10 cellular contexts compared by ENCODE assay signal in the genomic region with DNA sequence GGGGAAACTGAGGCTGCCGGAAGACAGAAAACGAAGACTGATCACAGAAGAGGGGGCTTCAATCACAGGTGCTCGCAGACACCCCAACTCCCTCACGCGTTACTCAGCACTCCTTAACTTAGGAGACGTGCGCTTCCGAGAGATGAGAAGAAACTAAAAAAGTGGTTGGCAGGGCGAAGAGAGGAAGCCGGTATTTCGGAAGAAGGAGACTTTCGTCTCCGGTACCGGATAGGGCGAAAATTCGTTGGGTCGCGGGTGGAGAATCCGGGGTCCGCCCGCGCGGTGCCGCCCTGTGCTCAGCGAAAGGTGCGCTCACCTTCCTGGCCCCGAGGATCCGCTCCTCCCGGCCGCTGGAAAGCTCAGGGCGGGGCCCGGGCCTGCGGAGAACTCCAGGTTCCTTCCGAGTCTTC. TPM values are rescaled to one million over a fixed set of nuclear protein-coding genes. Genes with fewer than 3 reads are reported as not detected.
DNase-seq lines count a peak whose midpoint lies in the region; ATAC-seq and TF ChIP-seq lines count a peak whose summit lies in the region.
"Had no signal": no experiment of that assay in that cellular context is flagged by ENCODE, and none has a peak within 500 bp of the region (broad histone marks: within the 10 kb centered on the region; RNA-seq: fewer than 3 reads in every experiment).

No MANE protein-coding gene starts in this region.

- H3K4me1 ChIP-seq in BLaER1 treated with 17β-estradiol and CSF1 and Interleukin-3, amounts not matched to agents 10 nM and 100 nM: peaks cover 24 to 43% (median 28%) of the 10 kb centered on the region in 10 experiments
- peaks cover 8% of the 10 kb centered on the region for H3K4me1 ChIP-seq in OCI-LY1 (ENCODE audit: insufficient read depth, low read length, severe bottlenecking)
- H3K4me1 ChIP-seq in endodermal cell (ENCODE audit: control insufficient read depth, insufficient read depth, low read length): peaks cover 3% of the 10 kb centered on the region

- H3K4me3 ChIP-seq in BLaER1 treated with 17β-estradiol and CSF1 and Interleukin-3, amounts not matched to agents 10 nM and 100 nM: peak overlapping the region; percentile 51 to 69 (median 58)
- H3K4me3 ChIP-seq in OCI-LY1 (ENCODE audit: low read depth, low read length, poor library complexity, severe bottlenecking) (peak overlapping the region; percentile 47), endodermal cell (ENCODE audit: low read length) (peak overlapping the region; percentile 35)

- H3F3A ChIP-seq in OCI-LY1 (ENCODE audit: insufficient read depth, low read length): no peaks in the 10 kb centered on the region

- H3K27me3 Mint-ChIP-seq in endodermal cell (ENCODE audit: insufficient read depth) (peaks cover 92% of the 10 kb centered on the region), neural crest cell (ENCODE audit: low read depth) (peaks cover 80% of the 10 kb centered on the region)

- H3K9me3 ChIP-seq in BLaER1 treated with 17β-estradiol and CSF1 and Interleukin-3, amounts not matched to agents 10 nM and 100 nM (replicated peaks in 1 of 11): peaks cover 0 to 22% (median 8%) of the 10 kb centered on the region in 11 experiments; a peak in 10 of 22 replicates
- H3K9me3 ChIP-seq in OCI-LY1 (ENCODE audit: low read length) (no peaks in the 10 kb centered on the region), endodermal cell (ENCODE audit: control insufficient read depth, low read length) (no peaks in the 10 kb centered on the region)

- ATAC-seq in HG03342 (IDR thresholded peaks at IDR 0.05; ENCODE audit: unreplicated experiment) (no peak), HG03442 (IDR thresholded peaks at IDR 0.05; ENCODE audit: unreplicated experiment) (no peak)

- H3K27ac Mint-ChIP-seq in endodermal cell (no peak overlapping the region), neural crest cell (ENCODE audit: unreplicated experiment) (no peak overlapping the region)

- 3 to 5% methylated on average over 16 to 34 of the region's 34 CpGs for WGBS in endodermal cell (ENCODE audit: insufficient coverage in 1 of 2, insufficient read length in 1 of 2), 2 experiments

- peak overlapping the region; percentile 90 to 100 (median 93) for H3K4me2 ChIP-seq in BLaER1 treated with 17β-estradiol and CSF1 and Interleukin-3, amounts not matched to agents 10 nM and 100 nM
- H3K4me2 ChIP-seq in OCI-LY1 (ENCODE audit: low read length): peak overlapping the region; percentile 40; the same call in 1 of the 2 replicates

- H2AFZ ChIP-seq in OCI-LY1 (ENCODE audit: low read length): no peak overlapping the region

- peaks cover 0 to 90% (median 54%) of the 10 kb centered on the region in 11 experiments; a peak in 19 of 22 replicates for H4K20me1 ChIP-seq in BLaER1 treated with 17β-estradiol and CSF1 and Interleukin-3, amounts not matched to agents 10 nM and 100 nM
- H4K20me1 ChIP-seq in OCI-LY1 (ENCODE audit: insufficient read depth, low read length): no peaks in the 10 kb centered on the region

- H3K27ac ChIP-seq in BLaER1 treated with 17β-estradiol and CSF1 and Interleukin-3, amounts not matched to agents 10 nM and 100 nM: no peak overlapping the region
- H3K27ac ChIP-seq in OCI-LY1 (ENCODE audit: low read depth, low read length, poor library complexity, severe bottlenecking) (no peak overlapping the region), endodermal cell (ENCODE audit: low read depth, low read length) (no peak overlapping the region)

- peak overlapping the region; percentile 45 for H3K4me3 Mint-ChIP-seq in endodermal cell
- peak overlapping the region; percentile 89 for H3K4me3 Mint-ChIP-seq in neural crest cell

- TF ChIP-seq CTCF in OCI-LY1 (IDR thresholded peaks at IDR 0.05; ENCODE audit: low read length) (no peak), endodermal cell (conservative IDR thresholded peaks at IDR 0.05) (no peak), neural crest cell (conservative IDR thresholded peaks at IDR 0.05) (no peak)

- H3K36me3 Mint-ChIP-seq in endodermal cell (ENCODE audit: low read depth) (no peaks in the 10 kb centered on the region), neural crest cell (ENCODE audit: low read depth) (peaks cover 14% of the 10 kb centered on the region)

- H3K9me3 Mint-ChIP-seq in endodermal cell: peaks cover 2% of the 10 kb centered on the region
- no peaks in the 10 kb centered on the region for H3K9me3 Mint-ChIP-seq in neural crest cell

- no peaks in the 10 kb centered on the region for H3K36me3 ChIP-seq in BLaER1 treated with 17β-estradiol and CSF1 and Interleukin-3, amounts not matched to agents 10 nM and 100 nM
- H3K36me3 ChIP-seq in OCI-LY1 (ENCODE audit: insufficient read depth, low read length) (no peaks in the 10 kb centered on the region), endodermal cell (ENCODE audit: control insufficient read depth, insufficient read depth, low read length) (no peaks in the 10 kb centered on the region)

- no peaks in the 10 kb centered on the region for H3K79me2 ChIP-seq in OCI-LY1 (ENCODE audit: insufficient read depth, low read length)

- DNase-seq in endodermal cell (no peak), neural crest cell (ENCODE audit: low read depth, low spot score) (no peak), cortex of kidney (lab: John Stamatoyannopoulos, UW) (no peak), ureter (ENCODE audit: low spot score) (no peak)
- DNase-seq: NCI-H1092 treated with DMSO at 0.1 percent for 48 hours had no signal

- H3K27me3 ChIP-seq in BLaER1 treated with 17β-estradiol and CSF1 and Interleukin-3, amounts not matched to agents 10 nM and 100 nM: peaks cover 97 to 100% (median 100%) of the 10 kb centered on the region in 11 experiments
- peaks cover under 1% of the 10 kb centered on the region; the same call in 1 of the 2 replicates for H3K27me3 ChIP-seq in OCI-LY1 (ENCODE audit: insufficient read depth, low read length)
- peaks cover 92% of the 10 kb centered on the region for H3K27me3 ChIP-seq in endodermal cell (ENCODE audit: control insufficient read depth, insufficient read depth, low read length, poor library complexity, severe bottlenecking)

- H3K4me1 Mint-ChIP-seq in endodermal cell (peaks cover 19% of the 10 kb centered on the region), neural crest cell (peaks cover 57% of the 10 kb centered on the region)

- peak overlapping the region in 8 of 11 experiments; percentile 33 to 54 (median 46); a peak in 12 of 22 replicates for H3K9ac ChIP-seq in BLaER1 treated with 17β-estradiol and CSF1 and Interleukin-3, amounts not matched to agents 10 nM and 100 nM
- no peak overlapping the region for H3K9ac ChIP-seq in OCI-LY1 (ENCODE audit: low read length)
- no peak overlapping the region for H3K9ac ChIP-seq in endodermal cell (ENCODE audit: extremely low read depth, low read length, poor library complexity, severe bottlenecking)

- H3K9me2 ChIP-seq in OCI-LY1 (ENCODE audit: low read depth, low read length): no peaks in the 10 kb centered on the region

RNA-seq across cellular contexts. Expression of a gene that starts 0.9 kb away (rescaled TPM):
- total RNA-seq in endodermal cell (under 1 TPM in 1 of 2 donors, not detected in 1; 0.07 TPM), neural crest cell (16.1 and 18.7 TPM in 2 replicates), ureter (266 TPM)
- polyA plus RNA-seq in endodermal cell (2013, experiment 1 of 2): 2.8 TPM
- polyA plus RNA-seq in endodermal cell (2013, experiment 2 of 2): 2.1 TPM

RNA-seq across cellular contexts. Expression of a gene that starts 53.5 kb away (rescaled TPM):
- not detected for total RNA-seq in endodermal cell
- polyA plus RNA-seq in endodermal cell (2013, experiment 1 of 2): 1.5 TPM
- 1.4 TPM for polyA plus RNA-seq in endodermal cell (2013, experiment 2 of 2)
- not detected in 2 replicates for total RNA-seq in neural crest cell
- total RNA-seq in ureter: not detected
- total RNA-seq: bronchial epithelial cell had no signal

Comparison
In these comparisons a context has a peak if more than half of its experiments do, and no peak if none do; other contexts are left out.
1. H3K9ac ChIP-seq: peak in BLaER1 treated with 17β-estradiol and CSF1 and Interleukin-3, amounts not matched to agents 10 nM and 100 nM (8 of 11); none in OCI-LY1 (single experiment) and endodermal cell (single experiment).
2. RNA of a gene that starts 0.9 kb away (total RNA-seq): 266 TPM in ureter (single experiment) and 16.1 to 18.7 TPM in neural crest cell; 0.07 TPM in endodermal cell; every median in the first group is over 10 times any median in the second.
3. Peak in every context shown above with its lines, with median percentiles within 50 percentile points of each other: H3K4me3 ChIP-seq.